26 cellular contexts compared by ENCODE assay signal in genomic region chr6:2740601-2741000, GRCh38.
"Had no signal": no experiment of that assay in that cellular context is flagged by ENCODE, and none has a peak within 500 bp of the region (broad histone marks: within the 10 kb centered on the region; RNA-seq: fewer than 3 reads in every experiment).

No MANE protein-coding gene starts in this region.

- H3K4me3 Mint-ChIP-seq: activated CD8-positive, alpha-beta T cell treated with anti-CD3 and anti-CD28 coated beads for 36 hours; activated naive CD8-positive, alpha-beta T cell treated with anti-CD3 and anti-CD28 coated beads, Interleukin-2, amount 10 ng/mL, durations not matched to agents 7 days and 5 days; activated T-cell treated with anti-CD3 and anti-CD28 coated beads, Interleukin-2, amount 50 U/mL, for 72 hours; T-helper 1 cell treated with Interleukin-12 subunit alpha and Interleukin-12 subunit beta and Interleukin-4 antibody, amounts not matched to agents 30 μg/mL and 1 μg/mL, for 36 hours had no signal

- H3K9me3 Mint-ChIP-seq: activated CD8-positive, alpha-beta T cell treated with anti-CD3 and anti-CD28 coated beads for 36 hours; activated naive CD8-positive, alpha-beta T cell treated with anti-CD3 and anti-CD28 coated beads, Interleukin-2, amount 10 ng/mL, durations not matched to agents 7 days and 5 days; activated T-cell treated with anti-CD3 and anti-CD28 coated beads, Interleukin-2, amount 50 U/mL, for 72 hours; T-helper 1 cell treated with Interleukin-12 subunit alpha and Interleukin-12 subunit beta and Interleukin-4 antibody, amounts not matched to agents 30 μg/mL and 1 μg/mL, for 36 hours had no signal

- H3K4me1 ChIP-seq: adrenal gland had no signal

- H3K27ac Mint-ChIP-seq: activated CD8-positive, alpha-beta T cell treated with anti-CD3 and anti-CD28 coated beads for 36 hours; activated naive CD8-positive, alpha-beta T cell treated with anti-CD3 and anti-CD28 coated beads, Interleukin-2, amount 10 ng/mL, durations not matched to agents 7 days and 5 days; activated T-cell treated with anti-CD3 and anti-CD28 coated beads, Interleukin-2, amount 50 U/mL, for 72 hours; T-helper 1 cell treated with Interleukin-12 subunit alpha and Interleukin-12 subunit beta and Interleukin-4 antibody, amounts not matched to agents 30 μg/mL and 1 μg/mL, for 36 hours had no signal

- ATAC-seq: activated CD4-positive, CD25-positive, alpha-beta regulatory T cell treated with anti-CD3 and anti-CD28 coated beads, Interleukin-2, amount 50 U/mL, for 24 hours; activated CD8-positive, alpha-beta T cell treated with anti-CD3 and anti-CD28 coated beads for 36 hours; activated T-cell treated with anti-CD3 and anti-CD28 coated beads, Interleukin-2, amount 50 U/mL, for 72 hours; Panc1; SK-N-SH treated with all-trans-retinoic acid at 6 μM for 48 hours had no signal

- H3K9me3 ChIP-seq: adrenal gland, SJSA1 had no signal

- H3K4me3 ChIP-seq: adrenal gland, SJSA1 had no signal

- H3K27me3 ChIP-seq: adrenal gland, SJSA1 had no signal

- H3K36me3 Mint-ChIP-seq: activated naive CD8-positive, alpha-beta T cell treated with anti-CD3 and anti-CD28 coated beads, Interleukin-2, amount 10 ng/mL, durations not matched to agents 7 days and 5 days had no signal

- H3K27ac ChIP-seq: adrenal gland, SJSA1 had no signal

- DNase-seq: activated CD4-positive, alpha-beta T cell treated with anti-CD3 and anti-CD28 coated beads for 4 hours; activated CD8-positive, alpha-beta memory T cell treated with anti-CD3 and anti-CD28 coated beads, Interleukin-2, amount 50 U/mL, for 4 hours; activated CD8-positive, alpha-beta T cell treated with anti-CD3 and anti-CD28 coated beads for 36 hours; activated naive CD4-positive, alpha-beta T cell treated with anti-CD3 and anti-CD28 coated beads, Interleukin-2, amount 50 U/mL, for 16 hours; activated naive CD8-positive, alpha-beta T cell treated with anti-CD3 and anti-CD28 coated beads, Interleukin-2, amount 10 ng/mL, durations not matched to agents 7 days and 5 days; activated T-cell treated with anti-CD3 and anti-CD28 coated beads, Interleukin-2, amount 50 U/mL, for 72 hours; adrenal gland; anterior cingulate cortex; caudate nucleus; KBM-7; MV-4-11; NCI-H1092 treated with DMSO at 0.1 percent for 48 hours; NCI-H1436; NCI-H1694 treated with DMSO at 0.1 percent for 48 hours; NCI-H2029 treated with DMSO at 0.1 percent for 48 hours; NCI-H345; NCI-H510A; NCI-H526 treated with DMSO at 0.1 percent for 48 hours; OCI-M1; RPMI8226; SHP77 had no signal
